13 cellular contexts compared by ENCODE assay signal in the genomic region with DNA sequence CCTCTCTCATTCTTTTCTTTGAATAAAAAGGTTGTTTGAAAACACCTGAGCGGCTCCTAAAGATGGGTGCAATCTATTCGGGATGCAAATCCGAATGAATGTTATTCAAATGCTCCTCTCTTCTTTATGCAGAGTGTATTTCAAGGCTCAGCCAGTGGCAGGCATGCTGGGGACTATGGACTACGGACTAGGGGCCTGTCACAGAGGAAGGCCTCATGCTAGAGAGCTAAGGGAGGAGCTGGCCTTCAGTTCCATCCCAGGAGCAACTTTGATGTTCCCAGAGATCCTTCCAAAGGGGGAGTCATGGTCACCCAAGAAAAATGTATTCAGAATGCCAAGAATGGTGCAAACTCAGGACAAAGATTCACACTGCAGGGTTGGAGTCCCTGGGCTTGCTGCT. TPM values are rescaled to one million over a fixed set of nuclear protein-coding genes. Genes with fewer than 3 reads are reported as not detected.
DNase-seq lines count a peak whose midpoint lies in the region; ATAC-seq lines count a peak whose summit lies in the region.
"Had no signal": no experiment of that assay in that cellular context is flagged by ENCODE, and none has a peak within 500 bp of the region (broad histone marks: within the 10 kb centered on the region; RNA-seq: fewer than 3 reads in every experiment).

No MANE protein-coding gene starts in this region.

- peaks cover 13 to 56% (median 46%) of the 10 kb centered on the region in 4 donors for H3K4me1 Mint-ChIP-seq in CD4-positive, CD25-positive, alpha-beta regulatory T cell
- H3K4me1 Mint-ChIP-seq in activated CD4-positive, alpha-beta memory T cell treated with anti-CD3 and anti-CD28 coated beads, Interleukin-2, amount 10 ng/mL, durations not matched to agents 7 days and 5 days = peaks cover 63% of the 10 kb centered on the region
- peaks cover 38 to 49% (median 43%) of the 10 kb centered on the region in 3 donors for H3K4me1 Mint-ChIP-seq in naive B cell

- H3K4me1 ChIP-seq in CD4-positive, CD25-positive, alpha-beta regulatory T cell (ENCODE audit: control insufficient read depth, insufficient read depth, low read length, poor library complexity, severe bottlenecking) = peaks cover 42% of the 10 kb centered on the region

- H3K4me3 ChIP-seq in CD4-positive, CD25-positive, alpha-beta regulatory T cell (ENCODE audit: low read depth, low read length) = peak overlapping the region; percentile 38
- H3K4me3 ChIP-seq: skin epidermis had no signal

- no peak for DNase-seq in CD4-positive, CD25-positive, alpha-beta regulatory T cell
- DNase-seq in activated CD4-positive, alpha-beta memory T cell treated with anti-CD3 and anti-CD28 coated beads, Interleukin-2, amount 10 ng/mL, durations not matched to agents 7 days and 5 days = no peak
- DNase-seq in naive B cell = no peak
- no peak for DNase-seq in KG1 (lab: John Stamatoyannopoulos, UW)
- no peak for DNase-seq in NCI-H1092 (lab: John Stamatoyannopoulos, UW)
- DNase-seq: cerebellar nuclear complex, COR-L47 had no signal

- peaks cover 4% of the 10 kb centered on the region for H3K27me3 Mint-ChIP-seq in CD4-positive, CD25-positive, alpha-beta regulatory T cell
- no peaks in the 10 kb centered on the region for H3K27me3 Mint-ChIP-seq in activated CD4-positive, alpha-beta memory T cell treated with anti-CD3 and anti-CD28 coated beads, Interleukin-2, amount 10 ng/mL, durations not matched to agents 7 days and 5 days
- no peaks in the 10 kb centered on the region for H3K27me3 Mint-ChIP-seq in naive B cell

- H3K4me3 Mint-ChIP-seq in CD4-positive, CD25-positive, alpha-beta regulatory T cell = peak overlapping the region in 3 of 4 donors; percentile 75 to 77 (median 77)
- no peak overlapping the region for H3K4me3 Mint-ChIP-seq in activated CD4-positive, alpha-beta memory T cell treated with anti-CD3 and anti-CD28 coated beads, Interleukin-2, amount 10 ng/mL, durations not matched to agents 7 days and 5 days
- H3K4me3 Mint-ChIP-seq in naive B cell = no peak overlapping the region
- H3K4me3 Mint-ChIP-seq: nephron had no signal

- POLR2A ChIA-PET in activated CD4-positive, alpha-beta memory T cell treated with anti-CD3 and anti-CD28 coated beads, Interleukin-2, amount 10 ng/mL, durations not matched to agents 7 days and 5 days (lab: Charles Lee) = interaction anchor here (0.7 to 2.6 kb wide), 11 partner anchors 9 to 368 kb away, joined by 3 to 25 read pairs (median 4); partner anchors contain the start of genes ALOX5AP, HMGB1 and USPL1

- H3K9me3 ChIP-seq in CD4-positive, CD25-positive, alpha-beta regulatory T cell (ENCODE audit: control insufficient read depth in 2 of 2, low read length in 2 of 2) = no peaks in the 10 kb centered on the region

- no peaks in the 10 kb centered on the region for H3K9me3 Mint-ChIP-seq in CD4-positive, CD25-positive, alpha-beta regulatory T cell
- H3K9me3 Mint-ChIP-seq in activated CD4-positive, alpha-beta memory T cell treated with anti-CD3 and anti-CD28 coated beads, Interleukin-2, amount 10 ng/mL, durations not matched to agents 7 days and 5 days = peaks cover 3% of the 10 kb centered on the region
- no peaks in the 10 kb centered on the region for H3K9me3 Mint-ChIP-seq in naive B cell
- H3K9me3 Mint-ChIP-seq: nephron had no signal

- no peak for ATAC-seq in CD4-positive, CD25-positive, alpha-beta regulatory T cell (ENCODE audit: low read depth in 2 of 2)
- ATAC-seq in GM21717 (IDR thresholded peaks at IDR 0.05; ENCODE audit: unreplicated experiment) (peak; percentile 3), naive B cell (ENCODE audit: low read depth in 2 of 2) (no peak), HG03439 (IDR thresholded peaks at IDR 0.05; ENCODE audit: unreplicated experiment) (no peak), HG02571 (IDR thresholded peaks at IDR 0.05; ENCODE audit: unreplicated experiment) (no peak)

- no peaks in the 10 kb centered on the region for H3K27me3 ChIP-seq in CD4-positive, CD25-positive, alpha-beta regulatory T cell (ENCODE audit: control insufficient read depth, insufficient read depth, low read length)

- peak overlapping the region; percentile 72 to 90 (median 84) for H3K27ac Mint-ChIP-seq in CD4-positive, CD25-positive, alpha-beta regulatory T cell
- peak overlapping the region; percentile 92 for H3K27ac Mint-ChIP-seq in activated CD4-positive, alpha-beta memory T cell treated with anti-CD3 and anti-CD28 coated beads, Interleukin-2, amount 10 ng/mL, durations not matched to agents 7 days and 5 days
- peak overlapping the region in 4 of 6 donors; percentile 14 to 88 (median 74) for H3K27ac Mint-ChIP-seq in naive B cell

- CTCF ChIA-PET in activated CD4-positive, alpha-beta memory T cell treated with anti-CD3 and anti-CD28 coated beads, Interleukin-2, amount 10 ng/mL, durations not matched to agents 7 days and 5 days (lab: Charles Lee) = no interaction called here

- peaks cover 39% of the 10 kb centered on the region for H3K36me3 ChIP-seq in CD4-positive, CD25-positive, alpha-beta regulatory T cell (ENCODE audit: control insufficient read depth, insufficient read depth, low read length)

- H3K36me3 Mint-ChIP-seq in CD4-positive, CD25-positive, alpha-beta regulatory T cell = peaks cover 32% of the 10 kb centered on the region
- H3K36me3 Mint-ChIP-seq in activated CD4-positive, alpha-beta memory T cell treated with anti-CD3 and anti-CD28 coated beads, Interleukin-2, amount 10 ng/mL, durations not matched to agents 7 days and 5 days (ENCODE audit: low read depth) = peaks cover 78% of the 10 kb centered on the region
- H3K36me3 Mint-ChIP-seq in naive B cell = peaks cover 34 to 37% of the 10 kb centered on the region in 2 donors

- H3K27ac ChIP-seq in CD4-positive, CD25-positive, alpha-beta regulatory T cell (ENCODE audit: insufficient read depth, low read length, poor library complexity, severe bottlenecking) = peak overlapping the region; percentile 69
- H3K27ac ChIP-seq: VCaP had no signal

RNA-seq across cellular contexts. Expression of gene ALOX5AP, which starts 9.3 kb away (rescaled TPM):
- 80.4 TPM for total RNA-seq in CD4-positive, CD25-positive, alpha-beta regulatory T cell
- polyA plus RNA-seq in CD4-positive, CD25-positive, alpha-beta regulatory T cell = 100 to 1,000 TPM; 299 to 544 (median 380) TPM
- total RNA-seq in activated CD4-positive, alpha-beta memory T cell treated with anti-CD3 and anti-CD28 coated beads, Interleukin-2, amount 10 ng/mL, durations not matched to agents 7 days and 5 days = 100 to 1,000 TPM; 230 to 238 TPM
- 100 to 1,000 TPM; 312 to 603 (median 416) TPM for polyA plus RNA-seq in naive B cell (ENCODE audit: low read depth in 6 of 6)

Comparison
In these comparisons a context has a peak if more than half of its experiments do, and no peak if none do; other contexts are left out.
1. H3K4me3 Mint-ChIP-seq: peak in CD4-positive, CD25-positive, alpha-beta regulatory T cell (3 of 4); none in activated CD4-positive, alpha-beta memory T cell treated with anti-CD3 and anti-CD28 coated beads, Interleukin-2, amount 10 ng/mL, durations not matched to agents 7 days and 5 days (single experiment) and naive B cell (0 of 8).
2. Peak in every context shown above with its lines, with median percentiles within 50 percentile points of each other: H3K27ac Mint-ChIP-seq.